Comparison of ENCODE assay signal across 8 cellular contexts in genomic region chr7:131105803-131106680, GRCh38.
DNase-seq lines count a peak whose midpoint lies in the region; ATAC-seq and TF ChIP-seq lines count a peak whose summit lies in the region.

No MANE protein-coding gene starts in this region.

- H3K9me3 ChIP-seq in CD8-positive, alpha-beta T cell (ENCODE audit: low read length): no peaks in the 10 kb centered on the region
- no peaks in the 10 kb centered on the region for H3K9me3 ChIP-seq in neuronal stem cell (replicated peaks in 1 of 2; ENCODE audit: control insufficient read depth in 2 of 2, insufficient read depth in 1 of 2, low read depth in 1 of 2, low read length in 2 of 2)

- H3K14ac ChIP-seq in neuronal stem cell (ENCODE audit: low read length): peak overlapping the region; percentile 25

- ATAC-seq in CD8-positive, alpha-beta T cell: peak; percentile 58
- ATAC-seq in GM19395 (IDR thresholded peaks at IDR 0.05; ENCODE audit: unreplicated experiment): peak; percentile 28
- ATAC-seq in HG03565 (IDR thresholded peaks at IDR 0.05; ENCODE audit: unreplicated experiment): peak; percentile 23
- peak; percentile 29 for ATAC-seq in foreskin keratinocyte

- H2AK5ac ChIP-seq in neuronal stem cell (ENCODE audit: low read depth, low read length): no peak overlapping the region

- no peaks in the 10 kb centered on the region for H3K27me3 ChIP-seq in CD8-positive, alpha-beta T cell (ENCODE audit: insufficient read depth, low read length)
- H3K27me3 ChIP-seq in foreskin keratinocyte (no peaks in the 10 kb centered on the region), neuronal stem cell (ENCODE audit: control insufficient read depth in 3 of 3, insufficient read depth in 3 of 3, low read depth in 1 of 3, low read length in 3 of 3) (peaks cover 0 to 32% (median 20%) of the 10 kb centered on the region in 3 experiments)

- H2AFZ ChIP-seq in neuronal stem cell (ENCODE audit: low read length): peak overlapping the region; percentile 94

- CTCF ChIA-PET in CD8-positive, alpha-beta T cell (lab: Charles Lee): interaction anchor here (0.6 to 1.0 kb wide), 4 partner anchors 66 to 247 kb away, joined by 3 to 4 read pairs (median 4); no protein-coding TSS in a partner anchor

- H2BK120ac ChIP-seq in neuronal stem cell (ENCODE audit: low read depth, low read length): no peak overlapping the region

- POLR2A ChIA-PET in CD8-positive, alpha-beta T cell (lab: Charles Lee): interaction anchor here (0.6 to 3.8 kb wide), 14 partner anchors 9 to 341 kb away, joined by 3 to 29 read pairs (median 4); partner anchors contain the start of gene MKLN1

- no peaks in the 10 kb centered on the region for H3K36me3 ChIP-seq in CD8-positive, alpha-beta T cell (ENCODE audit: insufficient read depth, low read length)
- no peaks in the 10 kb centered on the region for H3K36me3 ChIP-seq in neuronal stem cell (replicated peaks in 1 of 2; ENCODE audit: control insufficient read depth in 2 of 2, insufficient read depth in 2 of 2, low read length in 2 of 2)

- no peak overlapping the region for H4K91ac ChIP-seq in neuronal stem cell (ENCODE audit: low read depth, low read length, poor library complexity)

- no peak overlapping the region for H3K4ac ChIP-seq in neuronal stem cell (ENCODE audit: low read length)

- H3K27ac Mint-ChIP-seq in CD8-positive, alpha-beta T cell: peak overlapping the region; percentile 94

- H2BK5ac ChIP-seq in neuronal stem cell (ENCODE audit: low read length): no peak overlapping the region

- H3K18ac ChIP-seq in neuronal stem cell (ENCODE audit: low read length): peak overlapping the region; percentile 88

- H3K4me1 ChIP-seq in CD8-positive, alpha-beta T cell (ENCODE audit: insufficient read depth, low read length): peaks cover 67% of the 10 kb centered on the region
- peaks cover 5% of the 10 kb centered on the region for H3K4me1 ChIP-seq in foreskin keratinocyte
- peaks cover 11 to 33% of the 10 kb centered on the region in 2 donors for H3K4me1 ChIP-seq in neuronal stem cell (ENCODE audit: control insufficient read depth in 2 of 2, insufficient read depth in 1 of 2, low read depth in 1 of 2, low read length in 2 of 2)

- peak; percentile 68 to 95 (median 80) for DNase-seq in CD8-positive, alpha-beta T cell
- DNase-seq in RKO (ENCODE audit: low spot score): peak; percentile 79
- peak; percentile 90 for DNase-seq in activated gamma-delta T cell (lab: John Stamatoyannopoulos, UW)
- peak; percentile 42 to 65 for DNase-seq in foreskin keratinocyte
- peak; percentile 42 for DNase-seq in neuronal stem cell (ENCODE audit: low spot score)
- DNase-seq in substantia nigra (lab: John Stamatoyannopoulos, UW): peak; percentile 44 to 95 (median 84)

- H3K23ac ChIP-seq in neuronal stem cell (ENCODE audit: low read depth, low read length, poor library complexity): peak overlapping the region; percentile 16

- no peaks in the 10 kb centered on the region for H3K79me1 ChIP-seq in neuronal stem cell (ENCODE audit: low read depth, low read length)

- H3K4me1 Mint-ChIP-seq in CD8-positive, alpha-beta T cell (ENCODE audit: low read depth): peaks cover 71% of the 10 kb centered on the region

- peak overlapping the region; percentile 100 for H3K27ac ChIP-seq in CD8-positive, alpha-beta T cell (ENCODE audit: low read depth, low read length)
- H3K27ac ChIP-seq in foreskin keratinocyte: peak overlapping the region; percentile 68
- H3K27ac ChIP-seq in neuronal stem cell (replicated peaks; ENCODE audit: low read length): no peak overlapping the region
- H3K27ac ChIP-seq in substantia nigra (ENCODE audit: low read depth, low read length, poor library complexity, severe bottlenecking): peak overlapping the region; percentile 98

- no peaks in the 10 kb centered on the region for H3K9me3 Mint-ChIP-seq in CD8-positive, alpha-beta T cell

- no peak overlapping the region for H2BK15ac ChIP-seq in neuronal stem cell (ENCODE audit: low read length)

- H3K4me2 ChIP-seq in neuronal stem cell (ENCODE audit: insufficient read depth, low read length, poor library complexity, severe bottlenecking): peak overlapping the region; percentile 92

- no peak for TF ChIP-seq CTCF in CD8-positive, alpha-beta T cell (IDR thresholded peaks at IDR 0.05)
- TF ChIP-seq CTCF in foreskin keratinocyte (conservative IDR thresholded peaks at IDR 0.05): no peak

- WGBS in neuronal stem cell (ENCODE audit: extremely low coverage in 2 of 2, insufficient read length in 2 of 2, insufficient replicate concordance in 1 of 2), 2 donors: no CpG with 5 or more reads among the region's 108 CpGs

- H2BK12ac ChIP-seq in neuronal stem cell (ENCODE audit: low read length): no peak overlapping the region

- peak overlapping the region; percentile 63 for H3K9ac ChIP-seq in neuronal stem cell (ENCODE audit: low read depth, low read length, poor library complexity)

- intact Hi-C loops in CD8-positive, alpha-beta T cell (cut with DNase I, micrococcal nuclease): loop anchor here (1.0 to 10.0 kb wide), 6 partner anchors 35 to 1151 kb away; partner anchors contain the start of gene UBE2H (in 1 of the 2)

- H4K8ac ChIP-seq in neuronal stem cell (ENCODE audit: low read depth, low read length): no peak overlapping the region

- peaks cover 60% of the 10 kb centered on the region for H3K36me3 Mint-ChIP-seq in CD8-positive, alpha-beta T cell

- H3K4me3 ChIP-seq in CD8-positive, alpha-beta T cell (ENCODE audit: low read depth, low read length): peak overlapping the region; percentile 98
- H3K4me3 ChIP-seq in neuronal stem cell (ENCODE audit: low read length in 2 of 2): peak overlapping the region; percentile 64 to 85

- no peaks in the 10 kb centered on the region for H3K27me3 Mint-ChIP-seq in CD8-positive, alpha-beta T cell (ENCODE audit: low read depth)

- peak overlapping the region; percentile 89 for H3K4me3 Mint-ChIP-seq in CD8-positive, alpha-beta T cell
